ENCODE assay signal across 7 cellular contexts in the genomic region with DNA sequence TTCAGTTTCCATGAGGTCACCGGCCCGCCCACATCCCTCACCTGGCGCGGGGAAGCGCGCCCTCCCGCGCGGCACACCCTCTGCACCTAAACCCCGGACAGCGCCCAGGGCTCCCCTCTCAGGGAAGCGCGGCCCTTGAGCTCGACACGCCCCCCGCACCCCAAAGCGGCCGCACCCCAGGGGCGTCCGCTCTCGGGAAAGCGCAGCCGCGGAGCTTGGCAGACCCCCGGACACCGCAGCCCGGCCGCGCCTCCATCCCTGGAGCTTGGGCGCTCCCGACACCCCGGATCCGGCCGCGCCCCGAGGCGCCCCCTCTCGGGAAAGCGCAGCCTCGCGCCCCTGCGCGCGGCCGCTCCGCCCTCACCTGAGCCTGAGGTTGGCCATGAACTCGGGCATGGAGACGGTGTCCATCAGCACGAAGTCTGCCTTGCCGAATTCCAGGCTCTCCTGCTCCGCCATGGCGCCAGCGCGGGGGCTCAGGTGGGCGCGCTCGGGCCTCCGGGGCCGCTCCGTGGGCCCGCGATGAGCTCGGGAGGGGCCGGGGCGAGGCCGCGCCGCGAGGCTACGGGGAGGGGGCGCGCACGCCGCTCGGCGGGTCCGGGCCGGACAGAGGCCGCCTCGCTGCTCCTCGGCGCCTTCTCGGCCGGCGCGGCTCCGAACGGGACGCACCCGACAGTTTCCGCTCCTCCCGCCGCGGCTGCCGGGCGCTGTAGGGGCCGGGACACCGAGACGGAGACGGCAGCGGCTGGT. TPM values are rescaled to one million over a fixed set of nuclear protein-coding genes. Genes with fewer than 3 reads are reported as not detected.
DNase-seq lines count a peak whose midpoint lies in the region; ATAC-seq and TF ChIP-seq lines count a peak whose summit lies in the region.

A gene (minus strand): TSS at position 711 of the 750 bp plus-strand sequence. CDS start 252 bp downstream, at position 459.

- H3F3A ChIP-seq in neural cell (ENCODE audit: insufficient read depth, low read length, poor library complexity, severe bottlenecking): no peaks in the 10 kb centered on the region

- no peaks in the 10 kb centered on the region for H3K36me3 Mint-ChIP-seq in stimulated activated naive CD8-positive, alpha-beta T cell treated with anti-CD3 and anti-CD28 coated beads, Interleukin-15, Interleukin-2, amounts not matched to agents 100 ng/mL and 50 ng/mL, for 24 hours (ENCODE audit: low read depth)

- no peaks in the 10 kb centered on the region for H3K9me2 ChIP-seq in neural cell (ENCODE audit: insufficient read depth, low read length)

- DNase-seq in NCI-H510A treated with DMSO at 0.1 percent for 48 hours (lab: John Stamatoyannopoulos, UW) (peak; percentile 26), fibroblast of lung (ENCODE audit: low read depth in 2 of 2) (no peak)
- peak; percentile 79 for DNase-seq in activated T-cell treated with anti-CD3 and anti-CD28 coated beads, Interleukin-2, amount 50 U/mL, for 1 hour

- peak; percentile 15 for TF ChIP-seq EP300 in neural cell (conservative IDR thresholded peaks at IDR 0.05; ENCODE audit: poor library complexity, severe bottlenecking)

- H3K27ac ChIP-seq in fibroblast of lung (ENCODE audit: insufficient read depth, low read length) (no peak within 1 kb of the TSS), neural cell (ENCODE audit: low read length) (peak within 1 kb of the TSS; percentile 12)

- peak in 1 of 2 donors; percentile 49 for TF ChIP-seq CTCF in fibroblast of lung (conservative IDR thresholded peaks at IDR 0.05 in 1 of 2, IDR thresholded peaks at IDR 0.05 in 1 of 2; ENCODE audit: low read depth in 1 of 2, low read length in 2 of 2)
- peak; percentile 64 for TF ChIP-seq CTCF in neural cell (IDR thresholded peaks at IDR 0.05; ENCODE audit: poor library complexity, severe bottlenecking)

- H3K27me3 Mint-ChIP-seq in stimulated activated naive CD8-positive, alpha-beta T cell treated with anti-CD3 and anti-CD28 coated beads, Interleukin-15, Interleukin-2, amounts not matched to agents 100 ng/mL and 50 ng/mL, for 24 hours: peaks cover 10% of the 10 kb centered on the region

- peak; percentile 44 for ATAC-seq in GM18520 (IDR thresholded peaks at IDR 0.05; ENCODE audit: unreplicated experiment)
- peak; percentile 53 for ATAC-seq in HG02943 (IDR thresholded peaks at IDR 0.05; ENCODE audit: low read depth, unreplicated experiment)

- H3K9me3 Mint-ChIP-seq in stimulated activated naive CD8-positive, alpha-beta T cell treated with anti-CD3 and anti-CD28 coated beads, Interleukin-15, Interleukin-2, amounts not matched to agents 100 ng/mL and 50 ng/mL, for 24 hours: no peaks in the 10 kb centered on the region

- H3K27ac Mint-ChIP-seq in stimulated activated naive CD8-positive, alpha-beta T cell treated with anti-CD3 and anti-CD28 coated beads, Interleukin-15, Interleukin-2, amounts not matched to agents 100 ng/mL and 50 ng/mL, for 24 hours: peak within 1 kb of the TSS; percentile 80

- TF ChIP-seq RAD21 in neural cell (conservative IDR thresholded peaks at IDR 0.05): no peak

- peak within 1 kb of the TSS; percentile 94 for H3K4me2 ChIP-seq in fibroblast of lung (ENCODE audit: extremely low read depth, insufficient read depth, low read length)
- H3K4me2 ChIP-seq in neural cell (ENCODE audit: low read length): peak within 1 kb of the TSS; percentile 87

- H3K9me3 ChIP-seq in fibroblast of lung (ENCODE audit: control insufficient read depth, insufficient read depth, low read depth, low read length) (no peaks in the 10 kb centered on the region), neural cell (ENCODE audit: low read length) (no peaks in the 10 kb centered on the region)

- H3K79me2 ChIP-seq in fibroblast of lung (ENCODE audit: control insufficient read depth, insufficient read depth, low read length) (no peaks in the 10 kb centered on the region), neural cell (replicated peaks; ENCODE audit: insufficient read depth, low read length) (peaks cover 3% of the 10 kb centered on the region)

- no peaks in the 10 kb centered on the region for H3K36me3 ChIP-seq in fibroblast of lung (ENCODE audit: control insufficient read depth, insufficient read depth, low read length)
- no peaks in the 10 kb centered on the region for H3K36me3 ChIP-seq in neural cell (ENCODE audit: insufficient read depth, low read length)

- H4K20me1 ChIP-seq in fibroblast of lung (ENCODE audit: control insufficient read depth, extremely low read depth, insufficient read depth, low read length) (no peaks in the 10 kb centered on the region), neural cell (ENCODE audit: insufficient read depth) (no peaks in the 10 kb centered on the region)

- H3K4me1 Mint-ChIP-seq in stimulated activated naive CD8-positive, alpha-beta T cell treated with anti-CD3 and anti-CD28 coated beads, Interleukin-15, Interleukin-2, amounts not matched to agents 100 ng/mL and 50 ng/mL, for 24 hours (ENCODE audit: low read depth): peaks cover 20% of the 10 kb centered on the region

- peaks cover 3% of the 10 kb centered on the region for H3K4me1 ChIP-seq in fibroblast of lung (ENCODE audit: control insufficient read depth, extremely low read depth, insufficient read depth, low read length)

- H3K4me3 Mint-ChIP-seq in stimulated activated naive CD8-positive, alpha-beta T cell treated with anti-CD3 and anti-CD28 coated beads, Interleukin-15, Interleukin-2, amounts not matched to agents 100 ng/mL and 50 ng/mL, for 24 hours: peak within 1 kb of the TSS; percentile 92

- no peaks in the 10 kb centered on the region for H3K27me3 ChIP-seq in fibroblast of lung (ENCODE audit: control insufficient read depth, insufficient read depth, low read length)
- H3K27me3 ChIP-seq in neural cell (ENCODE audit: insufficient read depth, low read depth, low read length): peaks cover 30% of the 10 kb centered on the region

- H2AFZ ChIP-seq in fibroblast of lung (ENCODE audit: low read length): peak within 1 kb of the TSS; percentile 95
- peak within 1 kb of the TSS; percentile 51 for H2AFZ ChIP-seq in neural cell (ENCODE audit: low read depth, low read length)

- peak within 1 kb of the TSS; percentile 58 for H3K9ac ChIP-seq in fibroblast of lung (ENCODE audit: insufficient read depth, low read length)
- peak within 1 kb of the TSS; percentile 78 for H3K9ac ChIP-seq in neural cell (ENCODE audit: low read length)

- H3K4me3 ChIP-seq in fibroblast of lung (replicated peaks in 1 of 4; ENCODE audit: control extremely low read depth in 1 of 4, insufficient read depth in 1 of 4, low read depth in 3 of 4, low read length in 4 of 4): peak within 1 kb of the TSS; percentile 50 to 81 (median 76)
- peak within 1 kb of the TSS; percentile 94 for H3K4me3 ChIP-seq in neural cell (ENCODE audit: low read length)

TF ChIP-seq in neural cell, 6 proteins besides CTCF, POLR2A, EP300 and RAD21:
- TF ChIP-seq POLR2AphosphoS5 (IDR thresholded peaks at IDR 0.05) (peak; percentile 69), MXI1 (conservative IDR thresholded peaks at IDR 0.05; ENCODE audit: poor library complexity, severe bottlenecking) (peak; percentile 57), EZH2 (IDR thresholded peaks at IDR 0.05; ENCODE audit: borderline replicate concordance, insufficient read depth, low read length, poor library complexity, severe bottlenecking) (no peak), SMC3 (conservative IDR thresholded peaks at IDR 0.05; ENCODE audit: poor library complexity) (peak; percentile 16), TAF1 (IDR thresholded peaks at IDR 0.05; ENCODE audit: low read depth) (no peak)
- TF ChIP-seq, protein P1, sequence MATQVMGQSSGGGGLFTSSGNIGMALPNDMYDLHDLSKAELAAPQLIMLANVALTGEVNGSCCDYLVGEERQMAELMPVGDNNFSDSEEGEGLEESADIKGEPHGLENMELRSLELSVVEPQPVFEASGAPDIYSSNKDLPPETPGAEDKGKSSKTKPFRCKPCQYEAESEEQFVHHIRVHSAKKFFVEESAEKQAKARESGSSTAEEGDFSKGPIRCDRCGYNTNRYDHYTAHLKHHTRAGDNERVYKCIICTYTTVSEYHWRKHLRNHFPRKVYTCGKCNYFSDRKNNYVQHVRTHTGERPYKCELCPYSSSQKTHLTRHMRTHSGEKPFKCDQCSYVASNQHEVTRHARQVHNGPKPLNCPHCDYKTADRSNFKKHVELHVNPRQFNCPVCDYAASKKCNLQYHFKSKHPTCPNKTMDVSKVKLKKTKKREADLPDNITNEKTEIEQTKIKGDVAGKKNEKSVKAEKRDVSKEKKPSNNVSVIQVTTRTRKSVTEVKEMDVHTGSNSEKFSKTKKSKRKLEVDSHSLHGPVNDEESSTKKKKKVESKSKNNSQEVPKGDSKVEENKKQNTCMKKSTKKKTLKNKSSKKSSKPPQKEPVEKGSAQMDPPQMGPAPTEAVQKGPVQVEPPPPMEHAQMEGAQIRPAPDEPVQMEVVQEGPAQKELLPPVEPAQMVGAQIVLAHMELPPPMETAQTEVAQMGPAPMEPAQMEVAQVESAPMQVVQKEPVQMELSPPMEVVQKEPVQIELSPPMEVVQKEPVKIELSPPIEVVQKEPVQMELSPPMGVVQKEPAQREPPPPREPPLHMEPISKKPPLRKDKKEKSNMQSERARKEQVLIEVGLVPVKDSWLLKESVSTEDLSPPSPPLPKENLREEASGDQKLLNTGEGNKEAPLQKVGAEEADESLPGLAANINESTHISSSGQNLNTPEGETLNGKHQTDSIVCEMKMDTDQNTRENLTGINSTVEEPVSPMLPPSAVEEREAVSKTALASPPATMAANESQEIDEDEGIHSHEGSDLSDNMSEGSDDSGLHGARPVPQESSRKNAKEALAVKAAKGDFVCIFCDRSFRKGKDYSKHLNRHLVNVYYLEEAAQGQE (IDR thresholded peaks at IDR 0.05; ENCODE audit: borderline replicate concordance): no peak

RNA-seq across cellular contexts. Expression of the gene that starts here (rescaled TPM):
- 32.1 and 46.6 TPM in 2 replicates for total RNA-seq in fibroblast of lung
- polyA plus RNA-seq in fibroblast of lung: 11.2 and 35.0 TPM in 2 replicates
- polyA plus RNA-seq in fibroblast of lung (2012): 6.1 and 20.4 TPM in 2 replicates
- polyA minus RNA-seq in fibroblast of lung (ENCODE audit: low replicate concordance): 3.6 and 39.6 TPM in 2 replicates
- polyA plus RNA-seq in neural cell: 10.7 and 18.0 TPM in 2 replicates
- 34.3 and 49.1 TPM in 2 replicates for polyA minus RNA-seq in neural cell

Comparison
In these comparisons a context has a peak if more than half of its experiments do, and no peak if none do; other contexts are left out.
1. DNase-seq: peak in NCI-H510A treated with DMSO at 0.1 percent for 48 hours (single experiment) and activated T-cell treated with anti-CD3 and anti-CD28 coated beads, Interleukin-2, amount 50 U/mL, for 1 hour (single experiment); none in fibroblast of lung (0 of 2).